ENCODE assay signal across 28 cellular contexts in genomic region chr11:1667906-1668305, GRCh38. TPM values are rescaled to one million over a fixed set of nuclear protein-coding genes. Genes with fewer than 3 reads are reported as not detected.
DNase-seq lines count a peak whose midpoint lies in the region; ATAC-seq and TF ChIP-seq lines count a peak whose summit lies in the region.
"Had no signal": no experiment of that assay in that cellular context is flagged by ENCODE, and none has a peak within 500 bp of the region (broad histone marks: within the 10 kb centered on the region; RNA-seq: fewer than 3 reads in every experiment).

No MANE protein-coding gene starts in this region.

- H3K27me3 ChIP-seq in left ventricle myocardium inferior (ENCODE audit: low read depth), result peaks cover 47% of the 10 kb centered on the region
- no peaks in the 10 kb centered on the region for H3K27me3 ChIP-seq in testis

- H3K27ac ChIP-seq in left ventricle myocardium inferior (replicated peaks) (no peak overlapping the region), testis (no peak overlapping the region)
- H3K27ac ChIP-seq: dorsolateral prefrontal cortex, gastroesophageal sphincter had no signal

- peaks cover 20% of the 10 kb centered on the region for H3K4me1 Mint-ChIP-seq in nephron
- no peaks in the 10 kb centered on the region for H3K4me1 Mint-ChIP-seq in stimulated activated naive B cell treated with anti-CD40 and anti-IgM and Interleukin-4, amounts not matched to agents 10 μg/mL and 1 μg/mL and 100 μg/mL, for 72 hours

- TF ChIP-seq CTCF in left ventricle myocardium inferior (IDR thresholded peaks at IDR 0.05; ENCODE audit: borderline replicate concordance) (no peak), nephron (IDR thresholded peaks at IDR 0.05; ENCODE audit: unreplicated experiment in 3 of 3) (no peak), testis (IDR thresholded peaks at IDR 0.05) (no peak)

- H3K27ac Mint-ChIP-seq in nephron, result peak overlapping the region; percentile 29 to 78 (median 66)
- no peak overlapping the region for H3K27ac Mint-ChIP-seq in stimulated activated naive B cell treated with anti-CD40 and anti-IgM and Interleukin-4, amounts not matched to agents 10 μg/mL and 1 μg/mL and 100 μg/mL, for 72 hours

- intact Hi-C loops in left ventricle myocardium superior (cut with micrococcal nuclease), result no loop called here
- intact Hi-C loops in left ventricle myocardium inferior (cut with micrococcal nuclease), result no loop called here
- intact Hi-C loops in testis (cut with DNase I; ENCODE audit: low total_unique reads), result no loop called here

- DNase-seq in left ventricle myocardium superior (peak; percentile 46), left ventricle myocardium inferior (no peak), islet precursor cell (peak; percentile 49), testis (peak; percentile 48), DMS79 treated with DMSO at 0.1 percent for 48 hours (lab: John Stamatoyannopoulos, UW) (no peak)
- no peak for DNase-seq in stimulated activated naive B cell treated with anti-CD40 and anti-IgM and Interleukin-4, amounts not matched to agents 10 μg/mL and 1 μg/mL and 100 μg/mL, for 72 hours
- DNase-seq: activated CD4-positive, alpha-beta T cell treated with anti-CD3 and anti-CD28 coated beads for 4 hours; activated gamma-delta T cell treated with Interleukin-2 at 50 U/mL for 16 hours; activated T-cell treated with anti-CD3 and anti-CD28 coated beads, Interleukin-2, amount 50 U/mL, for 4 hours; COR-L47; DMS79; GF-D8; NCI-H1436; NCI-H446; NCI-H82; RPMI8226; stimulated activated CD4-positive, alpha-beta T cell treated with anti-CD3 and anti-CD28 coated beads, Interleukin-2, amount 100 ng/mL, for 24 hours; substantia nigra; T-helper 2 cell had no signal

- H3K36me3 Mint-ChIP-seq in nephron (ENCODE audit: low read depth), result no peaks in the 10 kb centered on the region
- no peaks in the 10 kb centered on the region for H3K36me3 Mint-ChIP-seq in stimulated activated naive B cell treated with anti-CD40 and anti-IgM and Interleukin-4, amounts not matched to agents 10 μg/mL and 1 μg/mL and 100 μg/mL, for 72 hours

- no peaks in the 10 kb centered on the region for H3K4me1 ChIP-seq in left ventricle myocardium inferior
- H3K4me1 ChIP-seq in testis, result peaks cover 7% of the 10 kb centered on the region

- H3K9me3 ChIP-seq in left ventricle myocardium inferior (replicated peaks) (no peaks in the 10 kb centered on the region), testis (no peaks in the 10 kb centered on the region)
- H3K9me3 ChIP-seq: gastroesophageal sphincter had no signal

- WGBS in testis, 2 donors, result 55 to 58% methylated on average over 15 to 16 of the region's 16 CpGs

- H3K4me3 ChIP-seq in left ventricle myocardium inferior, result no peak overlapping the region
- no peak overlapping the region for H3K4me3 ChIP-seq in testis
- H3K4me3 ChIP-seq: dorsolateral prefrontal cortex, gastroesophageal sphincter, lung, smooth muscle cell had no signal

- ATAC-seq in left ventricle myocardium superior (peak; percentile 26), GM19397 (IDR thresholded peaks at IDR 0.05; ENCODE audit: unreplicated experiment) (no peak)
- no peak for ATAC-seq in stimulated activated naive B cell treated with anti-CD40 and anti-IgM and Interleukin-4, amounts not matched to agents 10 μg/mL and 1 μg/mL and 100 μg/mL, for 72 hours (replicated peaks)
- ATAC-seq: activated T-cell treated with anti-CD3 and anti-CD28 coated beads, Interleukin-2, amount 50 U/mL, for 4 hours; gastroesophageal sphincter had no signal

- H3K27me3 Mint-ChIP-seq in nephron (ENCODE audit: low read depth), result peaks cover 16% of the 10 kb centered on the region
- peaks cover 32 to 35% of the 10 kb centered on the region in 2 donors for H3K27me3 Mint-ChIP-seq in stimulated activated naive B cell treated with anti-CD40 and anti-IgM and Interleukin-4, amounts not matched to agents 10 μg/mL and 1 μg/mL and 100 μg/mL, for 72 hours

- H3K36me3 ChIP-seq in left ventricle myocardium inferior (no peaks in the 10 kb centered on the region), testis (ENCODE audit: low read depth, missing control alignments) (no peaks in the 10 kb centered on the region)
- H3K36me3 ChIP-seq: gastroesophageal sphincter had no signal

- H3K9me3 Mint-ChIP-seq in nephron, result peaks cover 2% of the 10 kb centered on the region
- H3K9me3 Mint-ChIP-seq in stimulated activated naive B cell treated with anti-CD40 and anti-IgM and Interleukin-4, amounts not matched to agents 10 μg/mL and 1 μg/mL and 100 μg/mL, for 72 hours, result no peaks in the 10 kb centered on the region
- H3K9me3 Mint-ChIP-seq: activated T-cell treated with anti-CD3 and anti-CD28 coated beads, Interleukin-2, amount 50 U/mL, for 4 hours had no signal

- H3K4me3 Mint-ChIP-seq in nephron, result no peak overlapping the region
- H3K4me3 Mint-ChIP-seq in stimulated activated naive B cell treated with anti-CD40 and anti-IgM and Interleukin-4, amounts not matched to agents 10 μg/mL and 1 μg/mL and 100 μg/mL, for 72 hours, result no peak overlapping the region
- H3K4me3 Mint-ChIP-seq: activated T-cell treated with anti-CD3 and anti-CD28 coated beads, Interleukin-2, amount 50 U/mL, for 4 hours had no signal

- no peak for TF ChIP-seq POLR2A in testis (IDR thresholded peaks at IDR 0.05)

RNA-seq across cellular contexts. Expression of gene KRTAP5-6, which starts 29.1 kb away (rescaled TPM):
- total RNA-seq in left ventricle myocardium superior (not detected), left ventricle myocardium inferior (not detected), testis (not detected)
- polyA plus RNA-seq in testis (ENCODE audit: insufficient read depth, low read depth, low replicate concordance), result not detected
- total RNA-seq: activated T-cell treated with anti-CD3 and anti-CD28 coated beads, Interleukin-2, amount 50 U/mL, for 4 hours; cerebellum; gastroesophageal sphincter; lung; smooth muscle cell; urinary bladder had no signal
- polyA plus RNA-seq: BJ, lung, smooth muscle cell, urinary bladder had no signal

RNA-seq across cellular contexts. Expression of gene KRTAP5-5, which starts 38.3 kb away (rescaled TPM):
- not detected for total RNA-seq in left ventricle myocardium superior
- not detected for total RNA-seq in left ventricle myocardium inferior
- total RNA-seq in testis, result not detected
- polyA plus RNA-seq in testis (ENCODE audit: insufficient read depth, low read depth, low replicate concordance), result not detected
- total RNA-seq: activated T-cell treated with anti-CD3 and anti-CD28 coated beads, Interleukin-2, amount 50 U/mL, for 4 hours; cerebellum; gastroesophageal sphincter; lung; smooth muscle cell; urinary bladder had no signal
- polyA plus RNA-seq: BJ, lung, smooth muscle cell, urinary bladder had no signal

RNA-seq across cellular contexts. Expression of gene KRTAP5-4, which starts 46.0 kb away (rescaled TPM):
- total RNA-seq in left ventricle myocardium superior, result not detected
- not detected for total RNA-seq in left ventricle myocardium inferior
- not detected for total RNA-seq in testis
- polyA plus RNA-seq in testis (ENCODE audit: insufficient read depth, low read depth, low replicate concordance), result not detected
- total RNA-seq: activated T-cell treated with anti-CD3 and anti-CD28 coated beads, Interleukin-2, amount 50 U/mL, for 4 hours; cerebellum; dorsolateral prefrontal cortex; gastroesophageal sphincter; lung; smooth muscle cell; urinary bladder had no signal
- polyA plus RNA-seq: BJ, lung, smooth muscle cell, urinary bladder had no signal

RNA-seq across cellular contexts. Expression of gene KRTAP5-3, which starts 59.6 kb away (rescaled TPM):
- total RNA-seq in left ventricle myocardium superior, result not detected
- total RNA-seq in left ventricle myocardium inferior, result not detected
- total RNA-seq in testis, result not detected
- not detected for polyA plus RNA-seq in testis (ENCODE audit: insufficient read depth, low read depth, low replicate concordance)
- total RNA-seq: activated T-cell treated with anti-CD3 and anti-CD28 coated beads, Interleukin-2, amount 50 U/mL, for 4 hours; cerebellum; dorsolateral prefrontal cortex; gastroesophageal sphincter; lung; smooth muscle cell; urinary bladder had no signal
- polyA plus RNA-seq: BJ, lung, smooth muscle cell, urinary bladder had no signal

Comparison
In these comparisons a context has a peak if more than half of its experiments do, and no peak if none do; other contexts are left out.
1. DNase-seq: peak in left ventricle myocardium superior (single experiment), islet precursor cell (single experiment) and testis (single experiment); none in left ventricle myocardium inferior (single experiment), stimulated activated naive B cell treated with anti-CD40 and anti-IgM and Interleukin-4, amounts not matched to agents 10 μg/mL and 1 μg/mL and 100 μg/mL, for 72 hours (single experiment) and DMS79 treated with DMSO at 0.1 percent for 48 hours (single experiment).